Comparison of ENCODE assay signal across 12 cellular contexts in genomic region chr14:55274144-55274543, GRCh38. TPM values are rescaled to one million over a fixed set of nuclear protein-coding genes. Genes with fewer than 3 reads are reported as not detected.
DNase-seq lines count a peak whose midpoint lies in the region; ATAC-seq and TF ChIP-seq lines count a peak whose summit lies in the region.
"Had no signal": no experiment of that assay in that cellular context is flagged by ENCODE, and none has a peak within 500 bp of the region (broad histone marks: within the 10 kb centered on the region; RNA-seq: fewer than 3 reads in every experiment).

No MANE protein-coding gene starts in this region.

- peaks cover 21% of the 10 kb centered on the region for H3K4me1 ChIP-seq in Panc1 (ENCODE audit: control insufficient read depth, insufficient read depth, low read length)
- H3K4me1 ChIP-seq in skeletal muscle tissue (ENCODE audit: control insufficient read depth in 3 of 3, insufficient read depth in 3 of 3, low read length in 3 of 3) = peaks cover 14 to 35% (median 25%) of the 10 kb centered on the region in 3 donors
- H3K4me1 ChIP-seq in SK-N-SH (ENCODE audit: control insufficient read depth in 1 of 2, insufficient read depth in 2 of 2, low read depth in 1 of 2, low read length in 1 of 2) = peaks cover 13% of the 10 kb centered on the region in 2 experiments; a peak in 3 of 4 replicates

- no peak for TF ChIP-seq EP300 in SK-N-SH (IDR thresholded peaks at IDR 0.05; ENCODE audit: borderline replicate concordance in 1 of 2, low read depth in 1 of 2, low read length in 1 of 2)

- H2AFZ ChIP-seq in SK-N-SH (ENCODE audit: low read depth) = no peak overlapping the region
- H2AFZ ChIP-seq: GM23248 had no signal

- no peaks in the 10 kb centered on the region for H3K9me2 ChIP-seq in SK-N-SH

- WGBS in SK-N-SH (ENCODE audit: low lambda C conversion rate) = 47% methylated on average over 3 of the region's 3 CpGs

- POLR2A ChIA-PET in Panc1 (lab: Charles Lee) = no interaction called here
- POLR2A ChIA-PET in SK-N-SH (lab: Yijun Ruan, JAX) = no interaction called here

- no peak for ATAC-seq in Panc1
- no peak for ATAC-seq in GM18873 (IDR thresholded peaks at IDR 0.05; ENCODE audit: low FRiP score, unreplicated experiment)
- no peak for ATAC-seq in GM18505 (IDR thresholded peaks at IDR 0.05; ENCODE audit: unreplicated experiment)
- ATAC-seq: left colon had no signal

- no TSS peak for BruUV-seq in Panc1 (replicated peaks; lab: Mats Ljungman, UMichigan)

- H3K27ac ChIP-seq in Panc1 (ENCODE audit: low read length) (no peak overlapping the region), skeletal muscle tissue (ENCODE audit: low read depth, low read length) (peak overlapping the region; percentile 93), SK-N-SH (ENCODE audit: low read depth in 2 of 2, low read length in 1 of 2) (no peak overlapping the region)
- H3K27ac ChIP-seq: GM23248 had no signal

- peaks cover 73% of the 10 kb centered on the region for H3K79me2 ChIP-seq in SK-N-SH (ENCODE audit: insufficient read depth)

- no peaks in the 10 kb centered on the region for H3F3A ChIP-seq in SK-N-SH (replicated peaks; ENCODE audit: insufficient read depth)

- CTCF ChIA-PET in Panc1 (lab: Charles Lee) (no interaction called here), SK-N-SH (lab: Yijun Ruan, JAX) (interaction anchor here (0.9 to 2.1 kb wide), 3 partner anchors 9 to 81 kb away, joined by 3 to 24 read pairs (median 4); no protein-coding TSS in a partner anchor)

- intact Hi-C loops in Panc1 (cut with micrococcal nuclease; ENCODE audit: unreplicated experiment) = loop anchor here (10.0 kb wide), 1 partner anchor 71 kb away; no protein-coding TSS in a partner anchor

- in situ Hi-C loops in Panc1 (cut with HindIII; ENCODE audit: low pct_unique_long_range_greater_than_20kb, low sequenced_read_pairs) = no loop called here

- H3K36me3 ChIP-seq in Panc1 (ENCODE audit: control insufficient read depth, insufficient read depth, low read length) (no peaks in the 10 kb centered on the region; the same call in 1 of the 2 replicates), skeletal muscle tissue (ENCODE audit: control insufficient read depth in 3 of 3, insufficient read depth in 3 of 3, low read length in 3 of 3) (no peaks in the 10 kb centered on the region), SK-N-SH (replicated peaks in 1 of 2; ENCODE audit: control insufficient read depth in 1 of 2, insufficient read depth in 2 of 2, low read length in 1 of 2) (no peaks in the 10 kb centered on the region)

- DNase-seq in NOMO-1 treated with DMSO at 0.1 percent for 48 hours (lab: John Stamatoyannopoulos, UW; ENCODE audit: unreplicated experiment) = peak; percentile 21
- no peak for DNase-seq in NOMO-1 treated with dmso at 0.1 percent for 144 hours (lab: John Stamatoyannopoulos, UW; ENCODE audit: unreplicated experiment)
- DNase-seq in Panc1 (ENCODE audit: low read depth, low spot score) = no peak
- no peak for DNase-seq in fibroblast of the aortic adventitia (ENCODE audit: low read depth)
- DNase-seq in SK-N-SH = no peak
- DNase-seq: activated naive CD8-positive, alpha-beta T cell treated with anti-CD3 and anti-CD28 coated beads for 36 hours; cortex of kidney; left colon had no signal

- H3K4me2 ChIP-seq in SK-N-SH = no peak overlapping the region

- TF ChIP-seq CTCF in Panc1 (IDR thresholded peaks at IDR 0.05) = no peak
- no peak for TF ChIP-seq CTCF in fibroblast of the aortic adventitia (IDR thresholded peaks at IDR 0.05; ENCODE audit: insufficient read depth, low read length)
- TF ChIP-seq CTCF in SK-N-SH (IDR thresholded peaks at IDR 0.05) = no peak

- no peak for TF ChIP-seq RAD21 in SK-N-SH (IDR thresholded peaks at IDR 0.05; ENCODE audit: low read length)

- H4K20me1 ChIP-seq in SK-N-SH (ENCODE audit: insufficient read depth) = peaks cover 41% of the 10 kb centered on the region; the same call in 1 of the 2 replicates

- no peaks in the 10 kb centered on the region for H3K9me3 ChIP-seq in Panc1 (ENCODE audit: control insufficient read depth, insufficient read depth, low read depth, low read length)
- no peaks in the 10 kb centered on the region for H3K9me3 ChIP-seq in skeletal muscle tissue (ENCODE audit: control insufficient read depth in 3 of 3, low read length in 3 of 3)
- no peaks in the 10 kb centered on the region for H3K9me3 ChIP-seq in SK-N-SH

- H3K9ac ChIP-seq in skeletal muscle tissue (ENCODE audit: low read depth in 1 of 3, low read length in 3 of 3) (peak overlapping the region; percentile 47 to 95 (median 48)), SK-N-SH (no peak overlapping the region)
- H3K9ac ChIP-seq: GM23248 had no signal

- no peaks in the 10 kb centered on the region for H3K27me3 ChIP-seq in Panc1 (ENCODE audit: control insufficient read depth, insufficient read depth, low read length)
- H3K27me3 ChIP-seq in skeletal muscle tissue (ENCODE audit: control insufficient read depth in 3 of 3, insufficient read depth in 3 of 3, low read length in 3 of 3) = no peaks in the 10 kb centered on the region
- H3K27me3 ChIP-seq in SK-N-SH (ENCODE audit: insufficient read depth) = no peaks in the 10 kb centered on the region

- H3K4me3 ChIP-seq in Panc1 (ENCODE audit: low read depth in 2 of 2, low read length in 2 of 2) (peak overlapping the region; percentile 69 to 91), fibroblast of the aortic adventitia (ENCODE audit: low read depth, low read length) (peak overlapping the region; percentile 41), skeletal muscle tissue (ENCODE audit: low read length in 3 of 3) (peak overlapping the region; percentile 90 to 99 (median 94)), SK-N-SH (ENCODE audit: low read depth in 2 of 2, low read length in 1 of 2) (no peak overlapping the region; a peak in 1 of 4 replicates)
- H3K4me3 ChIP-seq: GM23248 had no signal

- no peak for TF ChIP-seq POLR2A in GM18505 (IDR thresholded peaks at IDR 0.05; ENCODE audit: borderline replicate concordance, extremely low read depth, insufficient read depth, insufficient read length)

TF ChIP-seq in SK-N-SH, 30 proteins besides CTCF, POLR2A, EP300 and RAD21:
- TF ChIP-seq ZBTB33 (IDR thresholded peaks at IDR 0.05; ENCODE audit: borderline replicate concordance, low read depth) = no peak
- no peak for TF ChIP-seq FOXJ3 (CRISPR knock-in tag; IDR thresholded peaks at IDR 0.05)
- TF ChIP-seq USF2 (IDR thresholded peaks at IDR 0.05; ENCODE audit: borderline replicate concordance, low read depth, low read length) = no peak
- TF ChIP-seq IRF3 (IDR thresholded peaks at IDR 0.05; ENCODE audit: low read depth, low read length) = no peak
- no peak for TF ChIP-seq POLR2AphosphoS5 (IDR thresholded peaks at IDR 0.05; ENCODE audit: low read depth, low read length)
- no peak for TF ChIP-seq RFX5 (IDR thresholded peaks at IDR 0.05; ENCODE audit: low read length)
- no peak for TF ChIP-seq CHD2 (IDR thresholded peaks at IDR 0.05; ENCODE audit: low read length, partially characterized antibody)
- TF ChIP-seq JUND (IDR thresholded peaks at IDR 0.05) = no peak
- TF ChIP-seq NFIC (IDR thresholded peaks at IDR 0.05; ENCODE audit: borderline replicate concordance) = no peak
- no peak for TF ChIP-seq TEAD4 (IDR thresholded peaks at IDR 0.05; ENCODE audit: borderline replicate concordance, insufficient read depth)
- no peak for TF ChIP-seq RXRA (IDR thresholded peaks at IDR 0.05; ENCODE audit: borderline replicate concordance, low read depth)
- TF ChIP-seq NRF1 (IDR thresholded peaks at IDR 0.05; ENCODE audit: low read depth, low read length) = no peak
- no peak for TF ChIP-seq ELF1 (IDR thresholded peaks at IDR 0.05)
- TF ChIP-seq TAF1 (IDR thresholded peaks at IDR 0.05; ENCODE audit: borderline replicate concordance, low read depth, low read length) = no peak
- no peak for TF ChIP-seq RCOR1 (IDR thresholded peaks at IDR 0.05; ENCODE audit: low read length)
TF ChIP-seq in SK-N-SH: peak in this region for 0.

RNA-seq across cellular contexts. Expression of gene FBXO34, which starts 2.9 kb away (rescaled TPM):
- total RNA-seq in Panc1 (2021; ENCODE audit: unreplicated experiment) = 18.8 TPM
- polyA plus RNA-seq in Panc1 (2012; ENCODE audit: insufficient read length) = 9.6 TPM
- total RNA-seq in fibroblast of the aortic adventitia (ENCODE audit: low replicate concordance) = 19.7 and 26.5 TPM in 2 replicates
- 24.5 TPM for total RNA-seq in skeletal muscle tissue
- polyA plus RNA-seq in SK-N-SH (2012; rRNA removed) = 10.0 and 13.2 TPM in 2 replicates
- polyA plus RNA-seq in SK-N-SH (2012; cell fraction: cytosol; rRNA removed) = 9.3 and 10.9 TPM in 2 replicates
- 17.6 and 23.1 TPM in 2 replicates for polyA plus RNA-seq in SK-N-SH (2012; cell fraction: nucleus; rRNA removed)

Comparison
In these comparisons a context has a peak if more than half of its experiments do, and no peak if none do; other contexts are left out.
1. H3K4me3 ChIP-seq: peak in Panc1 (2 of 2), fibroblast of the aortic adventitia (single experiment) and skeletal muscle tissue (3 of 3); none in SK-N-SH (0 of 2).